Comparison of ENCODE assay signal across 30 cellular contexts in the genomic region with DNA sequence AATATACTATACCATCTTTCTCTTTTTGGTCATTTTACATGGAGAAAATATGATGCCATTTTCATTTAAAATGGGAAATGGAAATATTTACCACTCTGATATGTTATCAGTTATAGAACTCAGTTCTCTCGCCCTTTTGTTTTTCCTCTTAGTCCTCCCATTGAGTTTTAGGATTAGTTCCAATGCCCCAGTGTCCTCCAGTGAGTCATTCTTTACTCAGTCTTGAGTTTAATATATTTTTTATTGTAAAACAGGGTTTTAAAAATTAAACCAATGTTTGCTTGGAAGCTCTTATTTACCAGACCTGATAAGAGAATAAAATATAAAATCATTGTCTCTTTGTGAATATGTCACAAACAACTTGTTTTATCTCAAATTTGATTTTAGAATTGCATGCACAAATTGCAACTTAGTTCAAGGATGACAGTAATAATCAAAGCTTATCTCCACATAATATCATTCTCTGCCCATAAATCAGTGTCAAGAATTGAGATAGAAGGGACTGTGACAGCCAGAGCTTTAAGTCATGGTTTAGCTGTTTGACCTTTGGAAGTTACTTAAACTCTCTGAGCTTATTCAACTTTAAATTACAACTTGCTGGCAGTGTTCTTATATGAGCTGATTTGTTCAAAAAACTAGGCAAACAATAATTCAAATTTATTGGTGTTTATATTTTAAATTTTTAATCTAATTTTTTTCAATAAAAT.
DNase-seq lines count a peak whose midpoint lies in the region; ATAC-seq and TF ChIP-seq lines count a peak whose summit lies in the region.
"Had no signal": no experiment of that assay in that cellular context is flagged by ENCODE, and none has a peak within 500 bp of the region (broad histone marks: within the 10 kb centered on the region; RNA-seq: fewer than 3 reads in every experiment).

No MANE protein-coding gene starts in this region.

- WGBS in GM23248 (ENCODE audit: low coverage in 1 of 2, low lambda C conversion rate in 2 of 2, missing lambda C conversion rate in 2 of 2), 2 experiments, result 65 to 84% methylated on average over 1 of the region's 1 CpG
- WGBS in ovary, 3 donors, result 61 to 68% (median 63%) methylated on average over 1 of the region's 1 CpG

- H3K4me1 ChIP-seq in GM23248 (ENCODE audit: insufficient read depth), result peaks cover 31% of the 10 kb centered on the region
- no peaks in the 10 kb centered on the region for H3K4me1 ChIP-seq in ovary (ENCODE audit: insufficient read depth)

- H2AFZ ChIP-seq in GM23248, result no peak overlapping the region

- H3K27me3 ChIP-seq in GM23248 (replicated peaks; ENCODE audit: insufficient read depth), result no peaks in the 10 kb centered on the region
- H3K27me3 ChIP-seq in ovary, result no peaks in the 10 kb centered on the region
- H3K27me3 ChIP-seq: ascending aorta, heart right ventricle, sigmoid colon, SJCRH30 had no signal

- H3K36me3 ChIP-seq in GM23248 (ENCODE audit: low read depth) (peaks cover 1% of the 10 kb centered on the region; the same call in 1 of the 2 replicates), ovary (no peaks in the 10 kb centered on the region)
- H3K36me3 ChIP-seq: WERI-Rb-1 had no signal

- DNase-seq in GM23248, result peak; percentile 65
- DNase-seq in LoVo (ENCODE audit: low spot score), result peak; percentile 25
- DNase-seq in fibroblast of mammary gland (ENCODE audit: low read depth), result peak; percentile 51
- peak; percentile 43 for DNase-seq in stromal cell of bone marrow (ENCODE audit: low read depth)
- no peak for DNase-seq in Kasumi-1 (lab: John Stamatoyannopoulos, UW)
- no peak for DNase-seq in ovary
- DNase-seq: activated CD4-positive, alpha-beta T cell treated with anti-CD3 and anti-CD28 coated beads, Interleukin-2, amount 10 ng/mL, durations not matched to agents 24 days and 14 days; activated effector memory CD4-positive, alpha-beta T cell treated with anti-CD3 and anti-CD28 coated beads, Interleukin-2, amount 50 U/mL, for 16 hours; activated naive CD8-positive, alpha-beta T cell treated with anti-CD3 and anti-CD28 coated beads, Interleukin-2, amount 10 ng/mL, durations not matched to agents 7 days and 5 days; Calu3; DMS79 treated with DMSO at 0.1 percent for 48 hours; effector memory CD8-positive, alpha-beta T cell; erythroblast; foreskin melanocyte; heart right ventricle; kidney; MV-4-11; naive B cell; psoas muscle; RPMI8226; sigmoid colon; SJCRH30; stimulated activated CD4-positive, alpha-beta T cell treated with anti-CD3 and anti-CD28 coated beads, Interleukin-15, amount 100 ng/mL, for 24 hours; stimulated activated CD4-positive, alpha-beta T cell treated with anti-CD3 and anti-CD28 coated beads, Interleukin-4, amount 100 ng/mL, for 4 hours; substantia nigra; T1000; trophoblast cell; WERI-Rb-1 had no signal

- H3K4me2 ChIP-seq in GM23248 (ENCODE audit: unreplicated experiment), result peak overlapping the region; percentile 32

- no peaks in the 10 kb centered on the region for H3K9me2 ChIP-seq in GM23248 (ENCODE audit: insufficient read depth)

- no peak for ATAC-seq in HG03045 (IDR thresholded peaks at IDR 0.05; ENCODE audit: unreplicated experiment)
- ATAC-seq: effector memory CD8-positive, alpha-beta T cell had no signal

- in situ Hi-C loops in GM23248 (cut with MboI), result no loop called here

- H3K9me3 ChIP-seq in GM23248 (ENCODE audit: low read depth) (no peaks in the 10 kb centered on the region), ovary (no peaks in the 10 kb centered on the region)
- H3K9me3 ChIP-seq: ascending aorta, heart right ventricle, psoas muscle, sigmoid colon, SJCRH30 had no signal

- H3K27ac ChIP-seq in GM23248 (no peak overlapping the region), ovary (no peak overlapping the region)
- H3K27ac ChIP-seq: psoas muscle, sigmoid colon, SJCRH30, WERI-Rb-1 had no signal

- H4K20me1 ChIP-seq in GM23248 (ENCODE audit: insufficient read depth), result no peaks in the 10 kb centered on the region

- TF ChIP-seq EP300 in ovary (IDR thresholded peaks at IDR 0.05), result no peak

- 0 out of 2 replicates have a peak, but pooled peaks cover 3% of the 10 kb centered on the region for H3K79me2 ChIP-seq in GM23248 (ENCODE audit: insufficient read depth)

- H3F3A ChIP-seq in GM23248 (ENCODE audit: insufficient read depth), result 0 out of 2 replicates have a peak, but pooled peaks cover 10% of the 10 kb centered on the region

- no peak overlapping the region for H3K4me3 ChIP-seq in GM23248
- no peak overlapping the region for H3K4me3 ChIP-seq in fibroblast of mammary gland (ENCODE audit: control insufficient read depth, low read depth, low read length)
- no peak overlapping the region for H3K4me3 ChIP-seq in ovary
- H3K4me3 ChIP-seq: ascending aorta, heart right ventricle, psoas muscle, sigmoid colon, SJCRH30 had no signal

- TF ChIP-seq CTCF in fibroblast of mammary gland (conservative IDR thresholded peaks at IDR 0.05; ENCODE audit: control insufficient read depth, insufficient read depth, low read depth, low read length) (no peak), ovary (IDR thresholded peaks at IDR 0.05) (no peak)

- intact Hi-C loops in ovary (cut with DNase I), result no loop called here

- TF ChIP-seq POLR2A in ovary (IDR thresholded peaks at IDR 0.05), result no peak

- H3K9ac ChIP-seq in GM23248, result no peak overlapping the region

Comparison
In these comparisons a context has a peak if more than half of its experiments do, and no peak if none do; other contexts are left out.
1. DNase-seq: peak in GM23248 (single experiment), LoVo (single experiment), fibroblast of mammary gland (single experiment) and stromal cell of bone marrow (single experiment); none in Kasumi-1 (0 of 2) and ovary (0 of 5).